In the genomic region with DNA sequence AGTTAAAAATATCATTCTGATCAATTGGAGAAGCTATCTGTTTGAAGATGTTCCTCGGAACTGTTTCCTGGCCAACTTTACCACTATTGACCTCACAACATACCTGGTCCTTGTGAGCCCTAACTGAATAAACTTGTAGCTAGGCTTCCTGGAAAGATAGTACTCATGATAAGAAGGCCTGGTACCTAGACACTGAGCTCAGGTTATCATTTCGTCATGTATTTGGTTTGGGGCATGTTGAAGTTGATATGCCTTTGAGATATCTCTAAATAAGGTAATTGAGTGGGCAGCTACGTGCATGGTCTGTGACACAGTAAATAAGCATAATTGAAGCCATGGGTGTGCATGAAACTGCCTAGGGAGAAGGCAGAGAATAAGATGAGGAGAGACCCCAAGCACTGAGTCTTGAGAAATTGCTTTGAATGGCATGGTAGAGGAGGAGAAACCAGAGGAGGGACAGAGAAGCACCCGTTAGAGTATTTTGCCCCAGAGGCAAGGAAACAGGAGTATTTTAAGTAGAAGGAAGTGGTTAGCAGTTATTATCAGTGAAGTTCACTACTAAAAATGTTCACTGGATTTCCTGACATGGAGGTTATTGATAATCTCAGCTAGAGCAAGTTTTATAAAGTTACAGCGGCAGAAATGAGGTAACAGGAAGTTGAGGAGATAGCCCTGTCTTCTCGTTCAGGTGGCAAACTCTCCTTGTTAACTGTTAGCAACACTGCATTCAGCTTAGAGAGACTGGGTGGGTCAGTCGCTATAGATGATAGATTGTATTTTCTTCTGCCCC, we compare ENCODE assay signal across 16 cellular contexts. TPM values are rescaled to one million over a fixed set of nuclear protein-coding genes. Genes with fewer than 3 reads are reported as not detected.
DNase-seq lines count a peak whose midpoint lies in the region; ATAC-seq and TF ChIP-seq lines count a peak whose summit lies in the region.
"Had no signal": no experiment of that assay in that cellular context is flagged by ENCODE, and none has a peak within 500 bp of the region (broad histone marks: within the 10 kb centered on the region; RNA-seq: fewer than 3 reads in every experiment).

No MANE protein-coding gene starts in this region.

- H3K36me3 ChIP-seq in Caco-2 (ENCODE audit: control insufficient read depth, insufficient read depth, low read length), result no peaks in the 10 kb centered on the region
- H3K36me3 ChIP-seq: brain microvascular endothelial cell had no signal

- H3K4me1 Mint-ChIP-seq in activated T-cell treated with anti-CD3 and anti-CD28 coated beads, Interleukin-2, amount 50 U/mL, for 24 hours (ENCODE audit: low read depth), result peaks cover 23% of the 10 kb centered on the region
- H3K4me1 Mint-ChIP-seq in activated B cell treated with CpG ODN at 0.5 μM for 24 hours, result peaks cover 25% of the 10 kb centered on the region
- H3K4me1 Mint-ChIP-seq in stimulated activated effector memory CD8-positive, alpha-beta T cell treated with anti-CD3 and anti-CD28 coated beads, Interleukin-12 subunit alpha, Interleukin-12 subunit beta, amount 100 ng/mL, for 72 hours, result peaks cover 12% of the 10 kb centered on the region
- H3K4me1 Mint-ChIP-seq in Caco-2 (ENCODE audit: low read depth, unreplicated experiment), result no peaks in the 10 kb centered on the region

- H3K9me3 Mint-ChIP-seq in activated T-cell treated with anti-CD3 and anti-CD28 coated beads, Interleukin-2, amount 50 U/mL, for 24 hours, result peaks cover 9% of the 10 kb centered on the region
- H3K9me3 Mint-ChIP-seq in activated B cell treated with CpG ODN at 0.5 μM for 24 hours (peaks cover 9% of the 10 kb centered on the region), Caco-2 (ENCODE audit: unreplicated experiment) (peaks cover 7% of the 10 kb centered on the region)
- H3K9me3 Mint-ChIP-seq in stimulated activated effector memory CD8-positive, alpha-beta T cell treated with anti-CD3 and anti-CD28 coated beads, Interleukin-12 subunit alpha, Interleukin-12 subunit beta, amount 100 ng/mL, for 72 hours, result peaks cover 4% of the 10 kb centered on the region

- no peak for DNase-seq in activated T-cell treated with anti-CD3 and anti-CD28 coated beads, Interleukin-2, amount 50 U/mL, for 24 hours
- no peak for DNase-seq in activated T-cell treated with anti-CD3 and anti-CD28 coated beads, Interleukin-2, amount 50 U/mL, for 1 hour
- peak; percentile 64 for DNase-seq in KG1 (lab: John Stamatoyannopoulos, UW)
- DNase-seq in activated B cell treated with CpG ODN at 0.5 μM for 24 hours, result no peak
- no peak for DNase-seq in stimulated activated effector memory CD8-positive, alpha-beta T cell treated with anti-CD3 and anti-CD28 coated beads, Interleukin-12 subunit alpha, Interleukin-12 subunit beta, amount 100 ng/mL, for 72 hours (ENCODE audit: low spot score in 2 of 2)
- no peak for DNase-seq in Caco-2
- DNase-seq: ACHN; brain microvascular endothelial cell; hippocampal formation; NCI-H1105; NCI-H526; psoas muscle; stimulated activated CD4-positive, alpha-beta T cell treated with anti-CD3 and anti-CD28 coated beads, Interleukin-2, amount 100 ng/mL, for 48 hours had no signal

- no TSS peak for BruUV-seq in Caco-2 (replicated peaks; lab: Mats Ljungman, UMichigan)

- no peaks in the 10 kb centered on the region for H3K27me3 ChIP-seq in Caco-2 (replicated peaks; ENCODE audit: control insufficient read depth, insufficient read depth, low read length)
- H3K27me3 ChIP-seq: brain microvascular endothelial cell had no signal

- TF ChIP-seq CTCF in activated B cell treated with CpG ODN at 0.5 μM for 24 hours (IDR thresholded peaks at IDR 0.05) (no peak), Caco-2 (IDR thresholded peaks at IDR 0.05; ENCODE audit: insufficient read depth in 1 of 2, low read depth in 1 of 2, low read length in 1 of 2, severe bottlenecking in 1 of 2, unreplicated experiment in 1 of 2) (no peak)

- H3K4me1 ChIP-seq in Caco-2, result no peaks in the 10 kb centered on the region
- H3K4me1 ChIP-seq: psoas muscle had no signal

- CTCF ChIA-PET in activated B cell treated with CpG ODN at 0.5 μM for 24 hours (lab: Charles Lee), result interaction anchor here (0.9 to 1.0 kb wide), 2 partner anchors 53 to 270 kb away, joined by 3 to 4 read pairs; a partner anchor contains a TSS
- CTCF ChIA-PET in Caco-2 (lab: Charles Lee), result no interaction called here

- H3K9me3 ChIP-seq in Caco-2, result peaks cover 10% of the 10 kb centered on the region

- no peak for ATAC-seq in activated B cell treated with CpG ODN at 0.5 μM for 24 hours (ENCODE audit: low read depth)
- peak; percentile 56 for ATAC-seq in stimulated activated effector memory CD8-positive, alpha-beta T cell treated with anti-CD3 and anti-CD28 coated beads, Interleukin-12 subunit alpha, Interleukin-12 subunit beta, amount 100 ng/mL, for 72 hours
- ATAC-seq in GM19455 (IDR thresholded peaks at IDR 0.05; ENCODE audit: unreplicated experiment), result no peak
- no peak for ATAC-seq in GM21717 (IDR thresholded peaks at IDR 0.05; ENCODE audit: unreplicated experiment)
- ATAC-seq: psoas muscle had no signal

- peak overlapping the region; percentile 6 for H3K4me3 Mint-ChIP-seq in activated T-cell treated with anti-CD3 and anti-CD28 coated beads, Interleukin-2, amount 50 U/mL, for 24 hours
- H3K4me3 Mint-ChIP-seq in activated B cell treated with CpG ODN at 0.5 μM for 24 hours, result peak overlapping the region; percentile 49
- H3K4me3 Mint-ChIP-seq in stimulated activated effector memory CD8-positive, alpha-beta T cell treated with anti-CD3 and anti-CD28 coated beads, Interleukin-12 subunit alpha, Interleukin-12 subunit beta, amount 100 ng/mL, for 72 hours, result peak overlapping the region; percentile 10
- H3K4me3 Mint-ChIP-seq in Caco-2 (ENCODE audit: unreplicated experiment), result no peak overlapping the region

- no peaks in the 10 kb centered on the region for H3K27me3 Mint-ChIP-seq in activated T-cell treated with anti-CD3 and anti-CD28 coated beads, Interleukin-2, amount 50 U/mL, for 24 hours
- H3K27me3 Mint-ChIP-seq in activated B cell treated with CpG ODN at 0.5 μM for 24 hours (no peaks in the 10 kb centered on the region), Caco-2 (ENCODE audit: insufficient read depth, unreplicated experiment) (no peaks in the 10 kb centered on the region)

- intact Hi-C loops in activated B cell treated with CpG ODN at 0.5 μM for 24 hours (cut with micrococcal nuclease), result no loop called here
- intact Hi-C loops in Caco-2 (cut with micrococcal nuclease; ENCODE audit: unreplicated experiment), result no loop called here

- peak overlapping the region; percentile 45 for H3K27ac Mint-ChIP-seq in activated T-cell treated with anti-CD3 and anti-CD28 coated beads, Interleukin-2, amount 50 U/mL, for 24 hours
- H3K27ac Mint-ChIP-seq in activated B cell treated with CpG ODN at 0.5 μM for 24 hours (peak overlapping the region; percentile 57), Caco-2 (ENCODE audit: unreplicated experiment) (no peak overlapping the region)
- peak overlapping the region; percentile 19 for H3K27ac Mint-ChIP-seq in stimulated activated effector memory CD8-positive, alpha-beta T cell treated with anti-CD3 and anti-CD28 coated beads, Interleukin-12 subunit alpha, Interleukin-12 subunit beta, amount 100 ng/mL, for 72 hours

- H3K4me3 ChIP-seq in Caco-2 (ENCODE audit: low read depth, low read length), result no peak overlapping the region
- H3K4me3 ChIP-seq: psoas muscle had no signal

- no peaks in the 10 kb centered on the region for H3K36me3 Mint-ChIP-seq in activated T-cell treated with anti-CD3 and anti-CD28 coated beads, Interleukin-2, amount 50 U/mL, for 24 hours (ENCODE audit: low read depth)
- H3K36me3 Mint-ChIP-seq in activated B cell treated with CpG ODN at 0.5 μM for 24 hours (ENCODE audit: low read depth), result peaks cover 4% of the 10 kb centered on the region
- no peaks in the 10 kb centered on the region for H3K36me3 Mint-ChIP-seq in stimulated activated effector memory CD8-positive, alpha-beta T cell treated with anti-CD3 and anti-CD28 coated beads, Interleukin-12 subunit alpha, Interleukin-12 subunit beta, amount 100 ng/mL, for 72 hours
- no peaks in the 10 kb centered on the region for H3K36me3 Mint-ChIP-seq in Caco-2 (ENCODE audit: insufficient read depth, unreplicated experiment)

- POLR2A ChIA-PET in activated B cell treated with CpG ODN at 0.5 μM for 24 hours (lab: Charles Lee), result interaction anchor here (0.6 kb wide), 1 partner anchor 284 kb away, joined by 5 read pairs; no protein-coding TSS in a partner anchor
- POLR2A ChIA-PET in Caco-2 (lab: Charles Lee), result no interaction called here

RNA-seq across cellular contexts. Expression of a gene that starts 55.6 kb away (rescaled TPM):
- total RNA-seq in activated B cell treated with CpG ODN at 0.5 μM for 24 hours (1.2 and 2.0 TPM in 2 replicates), Caco-2 (2022) (0.39 and 0.77 TPM in 2 replicates)
- total RNA-seq: lung microvascular endothelial cell had no signal
